In the genomic region with DNA sequence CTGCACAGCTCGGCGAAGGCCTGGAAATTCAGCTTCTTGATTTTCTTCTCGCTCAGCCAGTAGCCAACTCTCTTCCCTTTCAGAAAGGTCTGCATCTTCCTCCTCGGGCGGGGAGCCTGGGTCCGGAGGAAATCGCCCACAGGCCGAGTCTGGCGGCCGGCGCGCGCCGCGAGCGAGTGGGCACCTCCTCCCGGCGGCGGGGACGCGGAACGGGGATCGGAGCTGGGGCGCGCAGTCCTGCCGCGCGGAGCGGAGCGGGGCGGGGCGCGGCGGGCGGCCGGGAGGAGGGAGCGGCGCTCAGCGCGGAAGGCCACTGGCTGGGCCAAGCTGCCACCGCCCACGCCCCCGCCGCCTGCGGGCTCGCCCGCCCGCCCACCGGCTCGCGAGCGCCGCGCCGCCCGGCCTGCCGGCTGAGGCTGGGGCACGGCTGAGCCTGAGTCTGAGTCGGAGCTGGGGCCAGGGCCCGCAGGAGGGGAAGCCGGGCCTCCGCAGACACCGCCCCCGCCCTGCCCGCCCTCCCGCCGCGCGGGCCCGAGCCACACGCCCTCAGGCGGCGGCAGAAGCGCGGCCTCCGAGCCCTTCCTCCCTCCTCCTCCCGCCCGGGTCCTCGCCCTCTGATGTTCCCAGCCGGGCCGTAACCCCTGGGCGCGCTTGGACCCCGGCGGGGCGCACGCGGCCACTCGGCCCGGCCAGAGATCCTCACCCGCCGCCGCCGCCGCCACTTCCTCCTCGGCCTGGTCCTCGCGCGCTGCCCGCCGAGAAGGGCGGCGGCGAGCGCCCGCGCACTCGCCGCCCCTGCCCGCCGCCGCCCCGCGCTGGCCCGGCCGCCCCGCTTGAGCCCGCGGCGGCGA, we compare ENCODE assay signal across 8 cellular contexts. TPM values are rescaled to one million over a fixed set of nuclear protein-coding genes. Genes with fewer than 3 reads are reported as not detected.
DNase-seq lines count a peak whose midpoint lies in the region; ATAC-seq and TF ChIP-seq lines count a peak whose summit lies in the region.

No MANE protein-coding gene starts in this region.

- H3K4me1 ChIP-seq in H9 (ENCODE audit: insufficient read depth, low read length) (0 out of 2 replicates have a peak, but pooled peaks cover 6% of the 10 kb centered on the region), thoracic aorta (ENCODE audit: control insufficient read depth in 1 of 2, low read depth in 2 of 2) (peaks cover 15 to 34% of the 10 kb centered on the region in 2 donors)

- H3K27ac Mint-ChIP-seq in H9: no peak overlapping the region
- peak overlapping the region; percentile 77 for H3K27ac Mint-ChIP-seq in activated naive CD4-positive, alpha-beta T cell treated with anti-CD3 and anti-CD28 coated beads, Interleukin-2, amount 10 ng/mL, durations not matched to agents 7 days and 5 days
- peak overlapping the region; percentile 66 for H3K27ac Mint-ChIP-seq in osteocyte (ENCODE audit: unreplicated experiment)

- no peak overlapping the region for H4K8ac ChIP-seq in H9 (replicated peaks; ENCODE audit: insufficient read length, low read depth, low read length)

- no peak overlapping the region for H2AK5ac ChIP-seq in H9 (ENCODE audit: insufficient read length, low read length)

- no peak overlapping the region for H4K5ac ChIP-seq in H9 (ENCODE audit: insufficient read length, low read depth, low read length)

- no peak overlapping the region for H3K4ac ChIP-seq in H9 (ENCODE audit: low read depth, low read length)

- H3K27me3 Mint-ChIP-seq in H9 (ENCODE audit: low read depth) (no peaks in the 10 kb centered on the region; the same call in 1 of the 2 replicates), osteocyte (ENCODE audit: unreplicated experiment) (no peaks in the 10 kb centered on the region)
- H3K27me3 Mint-ChIP-seq in activated naive CD4-positive, alpha-beta T cell treated with anti-CD3 and anti-CD28 coated beads, Interleukin-2, amount 10 ng/mL, durations not matched to agents 7 days and 5 days: peaks cover 6% of the 10 kb centered on the region

- H2BK15ac ChIP-seq in H9 (ENCODE audit: low read depth, low read length): no peak overlapping the region

- H2BK120ac ChIP-seq in H9 (ENCODE audit: low read depth, low read length, poor library complexity, severe bottlenecking): no peak overlapping the region

- H3K14ac ChIP-seq in H9 (ENCODE audit: insufficient read depth, low read length): peak overlapping the region; percentile 25; the same call in 1 of the 2 replicates

- peaks cover 3% of the 10 kb centered on the region for H3K79me1 ChIP-seq in H9 (ENCODE audit: insufficient read depth, low read depth, low read length, poor library complexity, severe bottlenecking)

- H3K9me3 Mint-ChIP-seq in H9 (no peaks in the 10 kb centered on the region; a peak in 1 of 5 replicates), osteocyte (ENCODE audit: unreplicated experiment) (no peaks in the 10 kb centered on the region)
- no peaks in the 10 kb centered on the region for H3K9me3 Mint-ChIP-seq in activated naive CD4-positive, alpha-beta T cell treated with anti-CD3 and anti-CD28 coated beads, Interleukin-2, amount 10 ng/mL, durations not matched to agents 7 days and 5 days

- H3K4me2 ChIP-seq in H9 (ENCODE audit: insufficient read depth, insufficient read length, low read length): peak overlapping the region; percentile 82

- H2AFZ ChIP-seq in H9 (ENCODE audit: low read length): no peak overlapping the region

- no peaks in the 10 kb centered on the region for H4K20me1 ChIP-seq in H9 (ENCODE audit: control insufficient read depth, insufficient read depth, insufficient read length)

- peaks cover 32 to 44% of the 10 kb centered on the region in 2 experiments for H3K4me1 Mint-ChIP-seq in H9
- peaks cover 43% of the 10 kb centered on the region for H3K4me1 Mint-ChIP-seq in activated naive CD4-positive, alpha-beta T cell treated with anti-CD3 and anti-CD28 coated beads, Interleukin-2, amount 10 ng/mL, durations not matched to agents 7 days and 5 days
- peaks cover 24% of the 10 kb centered on the region for H3K4me1 Mint-ChIP-seq in osteocyte (ENCODE audit: unreplicated experiment)

- peak overlapping the region; percentile 83 to 95 for H3K4me3 Mint-ChIP-seq in H9
- peak overlapping the region; percentile 86 for H3K4me3 Mint-ChIP-seq in activated naive CD4-positive, alpha-beta T cell treated with anti-CD3 and anti-CD28 coated beads, Interleukin-2, amount 10 ng/mL, durations not matched to agents 7 days and 5 days
- peak overlapping the region; percentile 82 for H3K4me3 Mint-ChIP-seq in osteocyte (ENCODE audit: unreplicated experiment)

- peaks cover 13% of the 10 kb centered on the region; the same call in 1 of the 2 replicates for H3K79me2 ChIP-seq in H9 (ENCODE audit: insufficient read depth, low read length)

- H4K91ac ChIP-seq in H9 (ENCODE audit: insufficient read length, low read depth, low read length): no peak overlapping the region

- in situ Hi-C loops in G401 (cut with HindIII; ENCODE audit: low sequenced_read_pairs): no loop called here
- in situ Hi-C loops in SK-MEL-5 (cut with HindIII; ENCODE audit: low pct_unique_long_range_greater_than_20kb, low sequenced_read_pairs): no loop called here

- no peak overlapping the region for H3K56ac ChIP-seq in H9 (ENCODE audit: insufficient read length, low read depth, low read length)

- H3T11ph ChIP-seq in H9 (ENCODE audit: low read length): no peak overlapping the region

- H3K27ac ChIP-seq in H9 (ENCODE audit: insufficient read length, low read depth, low read length) (no peak overlapping the region), thoracic aorta (peak overlapping the region; percentile 81 to 98)

- H3K9ac ChIP-seq in H9 (ENCODE audit: extremely low read depth, insufficient read length, low read length): peak overlapping the region; percentile 53

- DNase-seq in G401 (ENCODE audit: low spot score) (peak; percentile 78), H9 (peak; percentile 84), M059J (ENCODE audit: low read depth) (peak; percentile 70), SK-MEL-5 (ENCODE audit: low read depth, low spot score) (peak; percentile 86), glomerular visceral epithelial cell (ENCODE audit: extremely low spot score) (peak; percentile 92), osteocyte (ENCODE audit: extremely low spot score, unreplicated experiment) (peak; percentile 96), thoracic aorta (ENCODE audit: low spot score) (peak; percentile 34)
- peak; percentile 88 for DNase-seq in activated naive CD4-positive, alpha-beta T cell treated with anti-CD3 and anti-CD28 coated beads, Interleukin-2, amount 10 ng/mL, durations not matched to agents 7 days and 5 days

- no peak overlapping the region for H3K18ac ChIP-seq in H9 (ENCODE audit: insufficient read length, low read depth, low read length)

- H2BK20ac ChIP-seq in H9 (ENCODE audit: low read depth, low read length, poor library complexity, severe bottlenecking): no peak overlapping the region

- no peak overlapping the region for H3K23ac ChIP-seq in H9 (ENCODE audit: insufficient read length, low read depth, low read length)

- H3K23me2 ChIP-seq in H9 (ENCODE audit: insufficient read length, low read depth, low read length, poor library complexity, severe bottlenecking): peaks cover 13% of the 10 kb centered on the region

- H3K27me3 ChIP-seq in H9 (ENCODE audit: insufficient read depth, low read length): no peaks in the 10 kb centered on the region
- no peaks in the 10 kb centered on the region for H3K27me3 ChIP-seq in thoracic aorta (replicated peaks; ENCODE audit: insufficient read depth)

- no CpG with 5 or more reads among the region's 121 CpGs for WGBS in H9 (ENCODE audit: extremely low coverage, insufficient read length, low lambda C conversion rate)

- no peak overlapping the region for H2BK12ac ChIP-seq in H9 (ENCODE audit: insufficient read length, low read depth, low read length)

- no peak overlapping the region for H2BK5ac ChIP-seq in H9 (ENCODE audit: insufficient read length, low read length)

- H3K36me3 ChIP-seq in thoracic aorta: no peaks in the 10 kb centered on the region

- no peaks in the 10 kb centered on the region for H3K9me3 ChIP-seq in H9 (ENCODE audit: control insufficient read depth, low read depth, low read length)
- H3K9me3 ChIP-seq in thoracic aorta: no peaks in the 10 kb centered on the region

- TF ChIP-seq CTCF in H9 (conservative IDR thresholded peaks at IDR 0.05) (no peak), osteocyte (IDR thresholded peaks at IDR 0.05) (no peak), thoracic aorta (IDR thresholded peaks at IDR 0.05) (no peak)

- H3K4me3 ChIP-seq in thoracic aorta: peak overlapping the region; percentile 93

- peak; percentile 74 for ATAC-seq in thoracic aorta (ENCODE audit: insufficient number of reproducible peaks, low FRiP score, low read depth)

- H3K36me3 Mint-ChIP-seq in H9 (ENCODE audit: insufficient read depth in 1 of 3, low read depth in 3 of 3) (no peaks in the 10 kb centered on the region; a peak in 1 of 7 replicates), osteocyte (ENCODE audit: unreplicated experiment) (no peaks in the 10 kb centered on the region)
- H3K36me3 Mint-ChIP-seq in activated naive CD4-positive, alpha-beta T cell treated with anti-CD3 and anti-CD28 coated beads, Interleukin-2, amount 10 ng/mL, durations not matched to agents 7 days and 5 days: no peaks in the 10 kb centered on the region

- CTCF ChIA-PET in activated naive CD4-positive, alpha-beta T cell treated with anti-CD3 and anti-CD28 coated beads, Interleukin-2, amount 10 ng/mL, durations not matched to agents 7 days and 5 days (lab: Charles Lee): interaction anchor here (1.1 to 4.0 kb wide), 5 partner anchors 10 to 163 kb away, joined by 3 to 85 read pairs (median 23); a partner anchor contains a TSS

RNA-seq across cellular contexts. Expression of a gene that starts 0.4 kb away (rescaled TPM):
- total RNA-seq in G401 (2014; rRNA removed; shearing (Covaris generic)): 48.6 and 90.7 TPM in 2 replicates
- total RNA-seq in H9 (2021) (89.5 and 92.7 TPM in 2 replicates), osteocyte (31.2 and 32.8 TPM in 2 replicates), thoracic aorta (10 to 100 TPM; 53.8 to 85.0 TPM)
- total RNA-seq in M059J (2014; rRNA removed; shearing (Covaris generic)): 5.6 and 10.2 TPM in 2 replicates
- total RNA-seq in SK-MEL-5 (2014; rRNA removed; shearing (Covaris generic)): 45.2 and 45.6 TPM in 2 replicates
- 72.6 and 73.8 TPM in 2 replicates for polyA plus RNA-seq in SK-MEL-5 (2015; cell fraction: cytosol; rRNA removed)
- polyA plus RNA-seq in SK-MEL-5 (2015; cell fraction: nucleus; rRNA removed): 37.9 and 60.8 TPM in 2 replicates

Comparison
In these comparisons a context has a peak if more than half of its experiments do, and no peak if none do; other contexts are left out.
1. DNase-seq: peak in every context shown above with its lines; median percentile 96 in osteocyte; 92 in glomerular visceral epithelial cell; 88 in activated naive CD4-positive, alpha-beta T cell treated with anti-CD3 and anti-CD28 coated beads, Interleukin-2, amount 10 ng/mL, durations not matched to agents 7 days and 5 days; 86 in SK-MEL-5; 84 in H9; 78 in G401; 70 in M059J; 34 in thoracic aorta.
2. H3K27ac Mint-ChIP-seq: peak in activated naive CD4-positive, alpha-beta T cell treated with anti-CD3 and anti-CD28 coated beads, Interleukin-2, amount 10 ng/mL, durations not matched to agents 7 days and 5 days (single experiment) and osteocyte (single experiment); none in H9 (0 of 3).
3. Peak in every context shown above with its lines, with median percentiles within 50 percentile points of each other: H3K4me3 Mint-ChIP-seq.